12 cellular contexts compared by ENCODE assay signal in genomic region chr11:103887001-103887680, GRCh38.
DNase-seq lines count a peak whose midpoint lies in the region; ATAC-seq lines count a peak whose summit lies in the region.
"Had no signal": no experiment of that assay in that cellular context is flagged by ENCODE, and none has a peak within 500 bp of the region (broad histone marks: within the 10 kb centered on the region; RNA-seq: fewer than 3 reads in every experiment).

No MANE protein-coding gene starts in this region.

- H3K27me3 Mint-ChIP-seq in activated CD4-positive, alpha-beta memory T cell treated with anti-CD3 and anti-CD28 coated beads, Interleukin-2, amount 10 ng/mL, durations not matched to agents 7 days and 5 days: no peaks in the 10 kb centered on the region
- H3K27me3 Mint-ChIP-seq in activated T-helper 1 cell treated with anti-CD3 and anti-CD28 coated beads, Interleukin-12 subunit alpha, Interleukin-12 subunit beta, Interleukin-2, Interleukin-4 antibody, amounts not matched to agents 30 ng/mL and 10 ng/mL and 1 ng/mL, durations not matched to agents 14 hours and 24 hours and 36 hours (ENCODE audit: insufficient read depth): no peaks in the 10 kb centered on the region
- H3K27me3 Mint-ChIP-seq: activated CD4-positive, alpha-beta memory T cell treated with anti-CD3 and anti-CD28 coated beads for 36 hours had no signal

- intact Hi-C loops in activated T-helper 1 cell treated with anti-CD3 and anti-CD28 coated beads, Interleukin-12 subunit alpha, Interleukin-12 subunit beta, Interleukin-2, Interleukin-4 antibody, amounts not matched to agents 30 ng/mL and 10 ng/mL and 1 ng/mL, durations not matched to agents 14 hours and 24 hours and 36 hours (cut with micrococcal nuclease): no loop called here

- ATAC-seq in GM19025 (IDR thresholded peaks at IDR 0.05; ENCODE audit: low read depth, unreplicated experiment): peak; percentile 43
- ATAC-seq in HG03354 (IDR thresholded peaks at IDR 0.05; ENCODE audit: poor library complexity, severe bottlenecking, unreplicated experiment): peak; percentile 51
- ATAC-seq in GM21576 (IDR thresholded peaks at IDR 0.05; ENCODE audit: unreplicated experiment): no peak

- H3K4me1 Mint-ChIP-seq in activated CD4-positive, alpha-beta memory T cell treated with anti-CD3 and anti-CD28 coated beads, Interleukin-2, amount 10 ng/mL, durations not matched to agents 7 days and 5 days: no peaks in the 10 kb centered on the region
- no peaks in the 10 kb centered on the region for H3K4me1 Mint-ChIP-seq in activated T-helper 1 cell treated with anti-CD3 and anti-CD28 coated beads, Interleukin-12 subunit alpha, Interleukin-12 subunit beta, Interleukin-2, Interleukin-4 antibody, amounts not matched to agents 30 ng/mL and 10 ng/mL and 1 ng/mL, durations not matched to agents 14 hours and 24 hours and 36 hours (ENCODE audit: low read depth)

- H3K9me3 Mint-ChIP-seq in activated CD4-positive, alpha-beta memory T cell treated with anti-CD3 and anti-CD28 coated beads, Interleukin-2, amount 10 ng/mL, durations not matched to agents 7 days and 5 days: no peaks in the 10 kb centered on the region
- peaks cover 3% of the 10 kb centered on the region for H3K9me3 Mint-ChIP-seq in activated T-helper 1 cell treated with anti-CD3 and anti-CD28 coated beads, Interleukin-12 subunit alpha, Interleukin-12 subunit beta, Interleukin-2, Interleukin-4 antibody, amounts not matched to agents 30 ng/mL and 10 ng/mL and 1 ng/mL, durations not matched to agents 14 hours and 24 hours and 36 hours

- POLR2A ChIA-PET in activated CD4-positive, alpha-beta memory T cell treated with anti-CD3 and anti-CD28 coated beads, Interleukin-2, amount 10 ng/mL, durations not matched to agents 7 days and 5 days (lab: Charles Lee): no interaction called here

- no peak overlapping the region for H3K27ac Mint-ChIP-seq in activated CD4-positive, alpha-beta memory T cell treated with anti-CD3 and anti-CD28 coated beads, Interleukin-2, amount 10 ng/mL, durations not matched to agents 7 days and 5 days
- H3K27ac Mint-ChIP-seq in activated T-helper 1 cell treated with anti-CD3 and anti-CD28 coated beads, Interleukin-12 subunit alpha, Interleukin-12 subunit beta, Interleukin-2, Interleukin-4 antibody, amounts not matched to agents 30 ng/mL and 10 ng/mL and 1 ng/mL, durations not matched to agents 14 hours and 24 hours and 36 hours: no peak overlapping the region
- H3K27ac Mint-ChIP-seq: activated CD4-positive, alpha-beta memory T cell treated with anti-CD3 and anti-CD28 coated beads for 36 hours had no signal

- CTCF ChIA-PET in activated CD4-positive, alpha-beta memory T cell treated with anti-CD3 and anti-CD28 coated beads, Interleukin-2, amount 10 ng/mL, durations not matched to agents 7 days and 5 days (lab: Charles Lee): no interaction called here

- no peaks in the 10 kb centered on the region for H3K36me3 Mint-ChIP-seq in activated CD4-positive, alpha-beta memory T cell treated with anti-CD3 and anti-CD28 coated beads, Interleukin-2, amount 10 ng/mL, durations not matched to agents 7 days and 5 days (ENCODE audit: low read depth)
- H3K36me3 Mint-ChIP-seq in activated T-helper 1 cell treated with anti-CD3 and anti-CD28 coated beads, Interleukin-12 subunit alpha, Interleukin-12 subunit beta, Interleukin-2, Interleukin-4 antibody, amounts not matched to agents 30 ng/mL and 10 ng/mL and 1 ng/mL, durations not matched to agents 14 hours and 24 hours and 36 hours (ENCODE audit: low read depth): no peaks in the 10 kb centered on the region
- H3K36me3 Mint-ChIP-seq: activated CD4-positive, alpha-beta memory T cell treated with anti-CD3 and anti-CD28 coated beads for 36 hours had no signal

- peak; percentile 81 for DNase-seq in globus pallidus (ENCODE audit: low spot score)
- peak; percentile 33 for DNase-seq in occipital lobe (lab: John Stamatoyannopoulos, UW)
- DNase-seq in activated CD4-positive, alpha-beta memory T cell treated with anti-CD3 and anti-CD28 coated beads, Interleukin-2, amount 10 ng/mL, durations not matched to agents 7 days and 5 days: no peak
- no peak for DNase-seq in HUDEP-2 (lab: John Stamatoyannopoulos, UW; ENCODE audit: unreplicated experiment in 76 of 76)
- no peak for DNase-seq in activated T-helper 1 cell treated with anti-CD3 and anti-CD28 coated beads, Interleukin-12 subunit alpha, Interleukin-12 subunit beta, Interleukin-2, Interleukin-4 antibody, amounts not matched to agents 30 ng/mL and 10 ng/mL and 1 ng/mL, durations not matched to agents 14 hours and 24 hours and 36 hours (ENCODE audit: low spot score)
- DNase-seq: activated CD4-positive, alpha-beta memory T cell treated with anti-CD3 and anti-CD28 coated beads for 36 hours; activated effector memory CD4-positive, alpha-beta T cell treated with anti-CD3 and anti-CD28 coated beads, Interleukin-2, amount 50 U/mL, for 16 hours; DMS153; NCI-H2081 treated with DMSO at 0.1 percent for 48 hours had no signal

- no peak overlapping the region for H3K4me3 Mint-ChIP-seq in activated CD4-positive, alpha-beta memory T cell treated with anti-CD3 and anti-CD28 coated beads, Interleukin-2, amount 10 ng/mL, durations not matched to agents 7 days and 5 days
- no peak overlapping the region for H3K4me3 Mint-ChIP-seq in activated T-helper 1 cell treated with anti-CD3 and anti-CD28 coated beads, Interleukin-12 subunit alpha, Interleukin-12 subunit beta, Interleukin-2, Interleukin-4 antibody, amounts not matched to agents 30 ng/mL and 10 ng/mL and 1 ng/mL, durations not matched to agents 14 hours and 24 hours and 36 hours
- H3K4me3 Mint-ChIP-seq: activated CD4-positive, alpha-beta memory T cell treated with anti-CD3 and anti-CD28 coated beads for 36 hours had no signal

Comparison
In these comparisons a context has a peak if more than half of its experiments do, and no peak if none do; other contexts are left out.
1. DNase-seq: peak in globus pallidus (single experiment) and occipital lobe (single experiment); none in activated CD4-positive, alpha-beta memory T cell treated with anti-CD3 and anti-CD28 coated beads, Interleukin-2, amount 10 ng/mL, durations not matched to agents 7 days and 5 days (single experiment), HUDEP-2 (0 of 76) and activated T-helper 1 cell treated with anti-CD3 and anti-CD28 coated beads, Interleukin-12 subunit alpha, Interleukin-12 subunit beta, Interleukin-2, Interleukin-4 antibody, amounts not matched to agents 30 ng/mL and 10 ng/mL and 1 ng/mL, durations not matched to agents 14 hours and 24 hours and 36 hours (single experiment).